Comparison of ENCODE assay signal across 9 cellular contexts in the genomic region with DNA sequence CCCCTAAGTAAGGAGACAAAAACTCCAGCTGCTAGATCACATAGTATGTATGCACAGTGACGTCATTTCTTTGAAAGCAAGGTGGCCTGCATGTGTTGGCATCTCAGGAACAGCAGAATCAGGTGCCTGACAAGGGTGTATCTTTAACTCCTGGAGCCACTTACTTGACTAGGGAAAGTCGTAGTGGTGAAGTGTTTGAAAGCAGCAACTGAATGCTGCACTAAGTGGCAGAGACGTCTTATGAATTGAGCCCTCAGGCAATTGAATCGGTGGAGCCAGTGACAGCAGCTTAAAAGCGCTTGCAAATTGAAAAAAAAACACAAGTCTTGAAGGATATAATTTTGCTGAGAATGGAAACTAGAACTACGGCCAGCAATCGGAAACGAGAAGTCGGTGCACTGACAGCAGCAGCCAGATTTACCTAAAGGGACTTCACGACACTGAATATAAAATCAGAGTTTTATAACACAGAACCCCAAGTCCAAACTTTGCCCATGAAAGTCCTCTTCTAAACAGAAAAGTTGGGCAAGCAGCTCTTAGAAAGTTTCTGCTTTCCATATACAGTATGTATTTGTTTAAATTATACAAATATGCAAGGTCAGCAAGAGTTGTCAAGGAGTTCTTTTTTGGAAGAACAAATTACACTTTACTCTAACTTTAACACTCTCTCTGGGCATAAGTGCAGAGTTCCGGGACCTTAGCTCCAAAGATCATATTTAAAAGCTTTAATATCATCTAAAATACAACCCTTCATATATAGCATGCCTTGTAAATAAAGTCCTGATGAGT. TPM values are rescaled to one million over a fixed set of nuclear protein-coding genes. Genes with fewer than 3 reads are reported as not detected.
DNase-seq lines count a peak whose midpoint lies in the region; ATAC-seq and TF ChIP-seq lines count a peak whose summit lies in the region.
"Had no signal": no experiment of that assay in that cellular context is flagged by ENCODE, and none has a peak within 500 bp of the region (broad histone marks: within the 10 kb centered on the region; RNA-seq: fewer than 3 reads in every experiment).

No MANE protein-coding gene starts in this region.

- H3K36me3 Mint-ChIP-seq in CD8-positive, alpha-beta memory T cell = no peaks in the 10 kb centered on the region
- no peaks in the 10 kb centered on the region for H3K36me3 Mint-ChIP-seq in osteocyte (ENCODE audit: unreplicated experiment)

- no peak for DNase-seq in CD8-positive, alpha-beta memory T cell
- DNase-seq in colonic mucosa (no peak), trophoblast cell (peak in 1 of 2 donors; percentile 24), posterior vena cava (ENCODE audit: low spot score) (no peak), GF-D8 (lab: John Stamatoyannopoulos, UW) (no peak), osteocyte (ENCODE audit: extremely low spot score, unreplicated experiment) (no peak)

- no CpG with 5 or more reads among the region's 11 CpGs for WGBS in trophoblast cell (ENCODE audit: extremely low coverage, insufficient coverage, insufficient read length)

- no peaks in the 10 kb centered on the region for H3K27me3 ChIP-seq in CD8-positive, alpha-beta memory T cell (ENCODE audit: insufficient read depth, low read length, poor library complexity, severe bottlenecking)
- H3K27me3 ChIP-seq in colonic mucosa (no peaks in the 10 kb centered on the region), trophoblast cell (ENCODE audit: insufficient read depth, low read length) (no peaks in the 10 kb centered on the region)

- no peak overlapping the region for H3K23ac ChIP-seq in trophoblast cell (ENCODE audit: low read length)

- no peak overlapping the region for H3K27ac Mint-ChIP-seq in CD8-positive, alpha-beta memory T cell
- no peak overlapping the region for H3K27ac Mint-ChIP-seq in osteocyte (ENCODE audit: unreplicated experiment)

- H3K18ac ChIP-seq in trophoblast cell (ENCODE audit: low read length) = no peak overlapping the region

- CTCF ChIA-PET in CD8-positive, alpha-beta memory T cell (lab: Charles Lee) = interaction anchor here (0.8 to 1.3 kb wide), 2 partner anchors 8 to 9 kb away, joined by 3 read pairs; no protein-coding TSS in a partner anchor

- peak overlapping the region; percentile 11 for H3K4me3 ChIP-seq in CD8-positive, alpha-beta memory T cell (ENCODE audit: low read length)
- H3K4me3 ChIP-seq in colonic mucosa (no peak overlapping the region), trophoblast cell (ENCODE audit: low read depth, low read length) (no peak overlapping the region)

- no peak overlapping the region for H2AK5ac ChIP-seq in trophoblast cell (ENCODE audit: low read length)

- no peak overlapping the region for H2BK5ac ChIP-seq in trophoblast cell (ENCODE audit: low read depth, low read length, poor library complexity)

- intact Hi-C loops in colonic mucosa (cut with DNase I) (no loop called here), posterior vena cava (cut with DNase I) (no loop called here)

- H3K4me1 Mint-ChIP-seq in CD8-positive, alpha-beta memory T cell = peaks cover 2 to 11% (median 10%) of the 10 kb centered on the region in 3 donors
- H3K4me1 Mint-ChIP-seq in osteocyte (ENCODE audit: unreplicated experiment) = peaks cover 6% of the 10 kb centered on the region

- H3K14ac ChIP-seq in trophoblast cell (ENCODE audit: low read length) = no peak overlapping the region

- H4K12ac ChIP-seq in trophoblast cell (ENCODE audit: low read depth, low read length) = no peak overlapping the region

- H3K4ac ChIP-seq in trophoblast cell (ENCODE audit: low read depth, low read length) = no peak overlapping the region

- H3K9me3 ChIP-seq in CD8-positive, alpha-beta memory T cell (ENCODE audit: low read length) = no peaks in the 10 kb centered on the region
- no peaks in the 10 kb centered on the region for H3K9me3 ChIP-seq in colonic mucosa
- H3K9me3 ChIP-seq in trophoblast cell (ENCODE audit: insufficient read depth, low read depth, low read length) = no peaks in the 10 kb centered on the region

- no peak overlapping the region for H4K8ac ChIP-seq in trophoblast cell (ENCODE audit: low read depth, low read length)

- no peaks in the 10 kb centered on the region for H3K79me2 ChIP-seq in trophoblast cell (ENCODE audit: control insufficient read depth, insufficient read depth, low read length, poor library complexity)

- H3K9me3 Mint-ChIP-seq in CD8-positive, alpha-beta memory T cell = no peaks in the 10 kb centered on the region
- H3K9me3 Mint-ChIP-seq in osteocyte (ENCODE audit: unreplicated experiment) = no peaks in the 10 kb centered on the region

- H2BK12ac ChIP-seq in trophoblast cell (ENCODE audit: low read length) = no peak overlapping the region

- no peaks in the 10 kb centered on the region for H3K36me3 ChIP-seq in CD8-positive, alpha-beta memory T cell (ENCODE audit: insufficient read depth, low read length)
- no peaks in the 10 kb centered on the region for H3K36me3 ChIP-seq in colonic mucosa
- H3K36me3 ChIP-seq in trophoblast cell (ENCODE audit: control insufficient read depth in 1 of 2, insufficient read depth in 2 of 2, low read length in 2 of 2) = no peaks in the 10 kb centered on the region

- H3K4me1 ChIP-seq in CD8-positive, alpha-beta memory T cell (ENCODE audit: insufficient read depth, low read length) = peaks cover 25% of the 10 kb centered on the region
- no peaks in the 10 kb centered on the region for H3K4me1 ChIP-seq in colonic mucosa
- H3K4me1 ChIP-seq in trophoblast cell (ENCODE audit: control insufficient read depth in 1 of 2, insufficient read depth in 2 of 2, low read length in 2 of 2) = peaks cover 7 to 13% of the 10 kb centered on the region in 2 experiments

- H3K27ac ChIP-seq in CD8-positive, alpha-beta memory T cell (ENCODE audit: low read depth, low read length) = peak overlapping the region; percentile 6
- no peak overlapping the region for H3K27ac ChIP-seq in colonic mucosa
- H3K27ac ChIP-seq in trophoblast cell (ENCODE audit: low read depth, low read length) = peak overlapping the region; percentile 59
- H3K27ac ChIP-seq: HL-60 had no signal

- H3K9ac ChIP-seq in colonic mucosa (ENCODE audit: low read depth in 2 of 2, low read length in 2 of 2) (peak overlapping the region; percentile 19 to 52), trophoblast cell (ENCODE audit: low read length) (no peak overlapping the region)

- POLR2A ChIA-PET in CD8-positive, alpha-beta memory T cell (lab: Charles Lee) = interaction anchor here (0.5 to 0.6 kb wide), 2 partner anchors 40 to 650 kb away, joined by 3 to 4 read pairs; no protein-coding TSS in a partner anchor

- H3K79me1 ChIP-seq in trophoblast cell (ENCODE audit: low read length) = peaks cover 4% of the 10 kb centered on the region

- H3K4me3 Mint-ChIP-seq in CD8-positive, alpha-beta memory T cell = no peak overlapping the region
- H3K4me3 Mint-ChIP-seq in osteocyte (ENCODE audit: unreplicated experiment) = no peak overlapping the region

- H3K4me2 ChIP-seq in trophoblast cell (ENCODE audit: low read length) = peak overlapping the region; percentile 3

- no peak overlapping the region for H4K91ac ChIP-seq in trophoblast cell (ENCODE audit: low read depth, low read length)

- H2BK120ac ChIP-seq in trophoblast cell (ENCODE audit: insufficient read depth, low read length, poor library complexity) = no peak overlapping the region

- no peak overlapping the region for H2AFZ ChIP-seq in trophoblast cell (ENCODE audit: insufficient read depth, low read length, poor library complexity)

- ATAC-seq in GM19452 (IDR thresholded peaks at IDR 0.05; ENCODE audit: unreplicated experiment) = peak; percentile 43
- ATAC-seq in HG03432 (IDR thresholded peaks at IDR 0.05; ENCODE audit: unreplicated experiment) = peak; percentile 39

- TF ChIP-seq CTCF in colonic mucosa (IDR thresholded peaks at IDR 0.05) = no peak
- TF ChIP-seq CTCF in osteocyte (IDR thresholded peaks at IDR 0.05) = no peak

- peaks cover 2 to 11% of the 10 kb centered on the region in 2 donors for H3K27me3 Mint-ChIP-seq in CD8-positive, alpha-beta memory T cell
- H3K27me3 Mint-ChIP-seq in osteocyte (ENCODE audit: unreplicated experiment) = peaks cover 19% of the 10 kb centered on the region

RNA-seq across cellular contexts. Expression of a gene that starts 1.1 kb away (rescaled TPM):
- total RNA-seq in CD8-positive, alpha-beta memory T cell = 1 to 10 TPM in 1 of 2 experiments, under 1 TPM in 1; 0.28 to 1.4 TPM
- polyA plus RNA-seq in CD8-positive, alpha-beta memory T cell = not detected
- total RNA-seq in colonic mucosa (1 to 10 TPM; 1.6 to 3.2 TPM), posterior vena cava (100 to 1,000 TPM; 267 to 391 TPM), osteocyte (0.21 and 0.40 TPM in 2 replicates)
- 8.9 and 10.7 TPM in 2 replicates for polyA plus RNA-seq in trophoblast cell (2013)

Comparison
In these comparisons a context has a peak if more than half of its experiments do, and no peak if none do; other contexts are left out.
1. RNA of a gene that starts 1.1 kb away (total RNA-seq): 267 to 391 TPM in posterior vena cava; 1.6 to 3.2 TPM in colonic mucosa, 0.28 to 1.4 TPM in CD8-positive, alpha-beta memory T cell and 0.21 to 0.40 TPM in osteocyte; every median in the first group is over 10 times any median in the second.